In the genomic region with DNA sequence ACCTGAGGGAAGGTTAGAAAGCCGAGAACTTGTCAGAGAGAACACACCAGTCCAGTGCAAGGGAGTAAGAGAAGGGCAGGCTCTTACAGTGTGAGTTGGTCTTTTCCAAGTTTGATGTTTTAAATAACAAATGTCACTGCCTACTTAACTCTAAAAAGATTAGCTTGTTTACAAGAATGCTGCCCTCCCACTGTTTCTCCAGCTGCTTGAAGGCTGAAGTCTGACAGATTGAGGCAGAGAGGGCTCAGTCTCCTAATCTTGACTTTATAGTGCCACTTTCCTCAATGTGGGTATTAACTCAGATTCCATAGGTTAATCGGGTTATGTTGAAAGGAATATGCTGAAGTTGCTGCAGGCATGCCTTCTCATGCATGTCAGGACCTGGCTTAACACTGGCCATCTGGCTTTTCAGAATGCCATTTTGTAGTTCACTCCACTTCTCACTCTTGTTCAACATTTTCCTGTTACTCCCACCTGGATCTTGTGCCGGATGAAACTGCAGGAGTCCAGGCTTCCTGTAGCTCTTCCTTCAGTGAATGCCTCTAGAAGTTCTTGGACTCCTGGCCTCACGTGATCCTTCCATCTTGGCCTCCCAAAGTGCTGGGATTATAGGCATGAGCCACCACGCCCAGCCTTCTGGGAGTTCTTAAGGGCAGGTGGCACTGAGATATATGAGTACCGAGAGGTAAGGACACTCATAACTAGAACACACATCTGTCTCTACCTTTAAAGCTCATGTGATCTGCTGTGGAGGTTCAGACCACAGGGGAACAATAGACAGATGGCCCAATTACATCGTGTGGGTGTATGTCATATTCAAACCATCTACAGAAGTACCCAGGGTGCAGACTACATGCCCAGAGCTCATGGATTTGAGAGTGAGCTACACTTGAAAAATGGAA, we compare ENCODE assay signal across 8 cellular contexts.
DNase-seq lines count a peak whose midpoint lies in the region; ATAC-seq and TF ChIP-seq lines count a peak whose summit lies in the region.

No MANE protein-coding gene starts in this region.

- H3K4me1 Mint-ChIP-seq in activated B cell treated with CpG ODN at 0.5 μM for 24 hours, result peaks cover 18% of the 10 kb centered on the region

- intact Hi-C loops in activated B cell treated with CpG ODN at 0.5 μM for 24 hours (cut with micrococcal nuclease), result no loop called here
- intact Hi-C loops in prostate gland (cut with DNase I), result loop anchor here (5.0 to 10.0 kb wide), 2 partner anchors 125 to 802 kb away; no protein-coding TSS in a partner anchor

- H3K27me3 Mint-ChIP-seq in activated B cell treated with CpG ODN at 0.5 μM for 24 hours, result no peaks in the 10 kb centered on the region

- CTCF ChIA-PET in activated B cell treated with CpG ODN at 0.5 μM for 24 hours (lab: Charles Lee), result interaction anchor here (1.3 kb wide), 1 partner anchor 805 kb away, joined by 4 read pairs; no protein-coding TSS in a partner anchor

- H3K4me3 Mint-ChIP-seq in activated B cell treated with CpG ODN at 0.5 μM for 24 hours, result no peak overlapping the region

- H3K27me3 ChIP-seq in prostate gland (replicated peaks; ENCODE audit: insufficient read depth), result no peaks in the 10 kb centered on the region

- no peaks in the 10 kb centered on the region for H3K9me3 Mint-ChIP-seq in activated B cell treated with CpG ODN at 0.5 μM for 24 hours

- WGBS in prostate gland, result 90% methylated on average over 7 of the region's 7 CpGs

- H3K36me3 ChIP-seq in prostate gland, result no peaks in the 10 kb centered on the region

- no peaks in the 10 kb centered on the region for H3K4me1 ChIP-seq in prostate gland (replicated peaks)

- peak; percentile 66 for DNase-seq in D341Med (ENCODE audit: low spot score)
- no peak for DNase-seq in activated B cell treated with CpG ODN at 0.5 μM for 24 hours
- no peak for DNase-seq in RKO (ENCODE audit: low spot score)
- DNase-seq in AML-193 (lab: John Stamatoyannopoulos, UW), result no peak
- no peak for DNase-seq in prostate gland (ENCODE audit: low spot score)
- no peak for DNase-seq in DMS153 (lab: John Stamatoyannopoulos, UW)

- POLR2A ChIA-PET in activated B cell treated with CpG ODN at 0.5 μM for 24 hours (lab: Charles Lee), result no interaction called here

- no peak for TF ChIP-seq POLR2A in prostate gland (IDR thresholded peaks at IDR 0.05)

- H3K4me3 ChIP-seq in prostate gland, result no peak overlapping the region

- TF ChIP-seq CTCF in activated B cell treated with CpG ODN at 0.5 μM for 24 hours (IDR thresholded peaks at IDR 0.05), result no peak
- no peak for TF ChIP-seq CTCF in prostate gland (IDR thresholded peaks at IDR 0.05)

- peak; percentile 77 for ATAC-seq in GM19023 (IDR thresholded peaks at IDR 0.05; ENCODE audit: unreplicated experiment)
- peak; percentile 92 for ATAC-seq in HG02973 (IDR thresholded peaks at IDR 0.05; ENCODE audit: unreplicated experiment)
- ATAC-seq in activated B cell treated with CpG ODN at 0.5 μM for 24 hours (ENCODE audit: low read depth), result peak; percentile 59

- no peak overlapping the region for H3K27ac ChIP-seq in prostate gland

- H3K36me3 Mint-ChIP-seq in activated B cell treated with CpG ODN at 0.5 μM for 24 hours (ENCODE audit: low read depth), result no peaks in the 10 kb centered on the region

- H3K27ac Mint-ChIP-seq in activated B cell treated with CpG ODN at 0.5 μM for 24 hours, result no peak overlapping the region

- no peaks in the 10 kb centered on the region for H3K9me3 ChIP-seq in prostate gland
